ENCODE assay signal across 8 cellular contexts in genomic region chr1:40630488-40631223, GRCh38. TPM values are rescaled to one million over a fixed set of nuclear protein-coding genes. Genes with fewer than 3 reads are reported as not detected.
DNase-seq lines count a peak whose midpoint lies in the region; ATAC-seq and TF ChIP-seq lines count a peak whose summit lies in the region.

No MANE protein-coding gene starts in this region.

- peak in 3 of 4 donors; percentile 32 to 67 (median 51) for ATAC-seq in heart left ventricle
- no peak for ATAC-seq in HG03135 (IDR thresholded peaks at IDR 0.05; ENCODE audit: unreplicated experiment)

- no peak for TF ChIP-seq POLR2A in heart left ventricle (IDR thresholded peaks at IDR 0.05)
- TF ChIP-seq POLR2A in stomach (IDR thresholded peaks at IDR 0.05) = no peak

- peak in 9 of 12 donors; percentile 31 to 58 (median 45) for TF ChIP-seq CTCF in heart left ventricle (IDR thresholded peaks at IDR 0.05)
- peak in 2 of 7 experiments; percentile 24 to 41 for TF ChIP-seq CTCF in stomach (IDR thresholded peaks at IDR 0.05)

- H3K36me3 ChIP-seq in heart left ventricle (no peaks in the 10 kb centered on the region), stomach (peaks cover 0 to 5% (median 2%) of the 10 kb centered on the region in 4 donors)

- CTCF ChIA-PET in HEK293T (lab: Yijun Ruan, JAX) = interaction anchor here (0.6 to 1.1 kb wide), 2 partner anchors 34 to 42 kb away, joined by 3 read pairs; no protein-coding TSS in a partner anchor

- no peak for TF ChIP-seq EP300 in stomach (IDR thresholded peaks at IDR 0.05)

- no peak overlapping the region for H3K4me3 ChIP-seq in heart left ventricle
- H3K4me3 ChIP-seq in stomach = no peak overlapping the region

- H3K4me1 ChIP-seq in heart left ventricle (peaks cover 0 to 12% (median 6%) of the 10 kb centered on the region in 12 donors), stomach (peaks cover 0 to 20% (median 16%) of the 10 kb centered on the region in 4 donors)

- H3K27ac ChIP-seq in heart left ventricle (no peak overlapping the region), stomach (no peak overlapping the region)

- intact Hi-C loops in heart left ventricle (cut with DNase I) (loop anchor here in 2 of 10 donors (5.0 kb wide), 1 partner anchor 37 kb away; the partner anchor contains the start of gene RIMS3 (in 2 of the 2)), stomach (cut with DNase I; ENCODE audit: low total_unique reads) (no loop called here)

- H3K9me3 ChIP-seq in heart left ventricle (no peaks in the 10 kb centered on the region), stomach (no peaks in the 10 kb centered on the region)

- DNase-seq in COLO668 (lab: John Stamatoyannopoulos, UW; ENCODE audit: unreplicated experiment) (peak; percentile 100), HEK293T (ENCODE audit: extremely low spot score) (peak; percentile 62), heart left ventricle (no peak), stomach (peak; percentile 36), SHP77 treated with DMSO at 0.1 percent for 48 hours (lab: John Stamatoyannopoulos, UW) (no peak), foreskin melanocyte (no peak)
- peak; percentile 63 for DNase-seq in activated CD4-positive, alpha-beta T cell treated with anti-CD3 and anti-CD28 coated beads for 48 hours

- POLR2A ChIA-PET in HEK293T (lab: Yijun Ruan, JAX) = interaction anchor here (1.0 kb wide), 1 partner anchor 61 kb away, joined by 3 read pairs; the partner anchor contains the start of gene NFYC

- no peaks in the 10 kb centered on the region for H3K27me3 ChIP-seq in heart left ventricle
- H3K27me3 ChIP-seq in stomach = no peaks in the 10 kb centered on the region

- WGBS in heart left ventricle, 4 donors = 60 to 64% (median 62%) methylated on average over 7 of the region's 7 CpGs
- WGBS in stomach, 5 donors = 58 to 76% (median 70%) methylated on average over 7 of the region's 7 CpGs

TF ChIP-seq in HEK293T, 16 proteins besides CTCF, POLR2A, EP300 and RAD21:
- no peak for TF ChIP-seq PKNOX1 (IDR thresholded peaks at IDR 0.05)
- TF ChIP-seq FOXM1 (IDR thresholded peaks at IDR 0.05; ENCODE audit: borderline replicate concordance) = no peak
- TF ChIP-seq ZNF384 (IDR thresholded peaks at IDR 0.05) = no peak
TF ChIP-seq in HEK293T: peak in this region for 0.

RNA-seq across cellular contexts. Expression of gene RIMS3, which starts 34.8 kb away (rescaled TPM):
- total RNA-seq in heart left ventricle = 1 to 10 TPM in 5 of 9 donors, under 1 TPM in 4; 0.56 to 3.0 (median 1.1) TPM
- under 1 TPM; 0.23 to 0.30 TPM for polyA plus RNA-seq in heart left ventricle
- total RNA-seq in stomach = 1 to 10 TPM in 4 of 5 donors, under 1 TPM in 1; 0.45 to 4.7 (median 3.9) TPM
- polyA plus RNA-seq in stomach = 1 to 10 TPM in 2 of 3 donors, under 1 TPM in 1; 0.63 to 2.2 (median 1.2) TPM

Comparison
In these comparisons a context has a peak if more than half of its experiments do, and no peak if none do; other contexts are left out.
1. DNase-seq: peak in COLO668 (single experiment), HEK293T (single experiment), activated CD4-positive, alpha-beta T cell treated with anti-CD3 and anti-CD28 coated beads for 48 hours (single experiment) and stomach (single experiment); none in heart left ventricle (0 of 5), SHP77 treated with DMSO at 0.1 percent for 48 hours (single experiment) and foreskin melanocyte (single experiment).